In the genomic region with DNA sequence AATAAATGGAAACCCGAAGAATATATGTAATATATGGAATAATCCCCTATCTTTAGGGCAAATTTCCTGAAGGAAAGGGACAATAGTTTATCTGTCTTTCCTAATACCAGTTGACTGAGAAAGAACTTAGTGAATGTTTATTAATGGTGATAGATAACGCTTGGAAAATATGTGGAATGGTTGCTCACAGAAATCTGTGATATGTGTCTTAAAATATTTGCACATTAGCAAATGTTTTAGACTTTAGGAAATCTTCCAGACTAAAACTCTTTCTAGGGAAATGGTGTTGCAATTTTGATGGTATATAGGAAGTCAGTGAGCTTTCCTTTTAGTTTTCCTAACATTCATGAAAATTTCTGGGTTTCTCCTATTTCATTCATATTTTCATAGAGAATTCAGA, we compare ENCODE assay signal across 20 cellular contexts.
A peak's percentile ranks its signal among the peaks of the same experiment; 100 is the strongest.
DNase-seq lines count a peak whose midpoint lies in the region; ATAC-seq and TF ChIP-seq lines count a peak whose summit lies in the region.
"Had no signal": no experiment of that assay in that cellular context is flagged by ENCODE, and none has a peak within 500 bp of the region (broad histone marks: within the 10 kb centered on the region; RNA-seq: fewer than 3 reads in every experiment).

No MANE protein-coding gene starts in this region.

- H3K9me2 ChIP-seq in hepatocyte (replicated peaks; ENCODE audit: insufficient read depth), result no peaks in the 10 kb centered on the region

- 32% methylated on average over 2 of the region's 2 CpGs for WGBS in right cardiac atrium
- 65% methylated on average over 2 of the region's 2 CpGs for WGBS in hepatocyte (ENCODE audit: low lambda C conversion rate, missing lambda C conversion rate)

- no peaks in the 10 kb centered on the region for H3K9me3 ChIP-seq in cardiac muscle cell (ENCODE audit: low read depth)
- no peaks in the 10 kb centered on the region for H3K9me3 ChIP-seq in right cardiac atrium (ENCODE audit: control insufficient read depth, low read length)
- H3K9me3 ChIP-seq in adipocyte (ENCODE audit: control insufficient read depth, low read length), result no peaks in the 10 kb centered on the region
- no peaks in the 10 kb centered on the region for H3K9me3 ChIP-seq in hepatocyte (ENCODE audit: low read depth)
- H3K9me3 ChIP-seq in CD8-positive, alpha-beta memory T cell (ENCODE audit: low read length), result no peaks in the 10 kb centered on the region
- H3K9me3 ChIP-seq: BLaER1, HAP-1 had no signal

- H2AFZ ChIP-seq in hepatocyte, result no peak overlapping the region

- CTCF ChIA-PET in CD8-positive, alpha-beta memory T cell (lab: Charles Lee), result no interaction called here

- no peaks in the 10 kb centered on the region for H3K4me1 Mint-ChIP-seq in CD8-positive, alpha-beta memory T cell

- intact Hi-C loops in right cardiac atrium (cut with DNase I), result no loop called here

- H3K36me3 Mint-ChIP-seq in CD8-positive, alpha-beta memory T cell, result no peaks in the 10 kb centered on the region
- H3K36me3 Mint-ChIP-seq: CD4-positive, CD25-positive, alpha-beta regulatory T cell; CD8-positive, alpha-beta T cell had no signal

- no peak overlapping the region for H3K4me2 ChIP-seq in hepatocyte
- H3K4me2 ChIP-seq: BLaER1 had no signal

- no peaks in the 10 kb centered on the region for H4K20me1 ChIP-seq in hepatocyte (ENCODE audit: insufficient read depth, poor library complexity, severe bottlenecking)
- H4K20me1 ChIP-seq: BLaER1 had no signal

- TF ChIP-seq CTCF in cardiac muscle cell (IDR thresholded peaks at IDR 0.05; ENCODE audit: low read depth, low read length) (no peak), hepatocyte (IDR thresholded peaks at IDR 0.05; ENCODE audit: poor library complexity) (no peak)

- H3K27ac ChIP-seq in cardiac muscle cell, result peak overlapping the region; percentile 67
- no peak overlapping the region for H3K27ac ChIP-seq in right cardiac atrium (ENCODE audit: low read length)
- peak overlapping the region; percentile 81 for H3K27ac ChIP-seq in hepatocyte
- no peak overlapping the region for H3K27ac ChIP-seq in CD8-positive, alpha-beta memory T cell (ENCODE audit: low read depth, low read length)
- H3K27ac ChIP-seq: 22Rv1, BLaER1, C4-2B had no signal

- H3K36me3 ChIP-seq in cardiac muscle cell (no peaks in the 10 kb centered on the region), adipocyte (ENCODE audit: control insufficient read depth, insufficient read depth, low read length, severe bottlenecking) (no peaks in the 10 kb centered on the region), hepatocyte (replicated peaks; ENCODE audit: insufficient read depth, low read depth) (no peaks in the 10 kb centered on the region)
- H3K36me3 ChIP-seq in CD8-positive, alpha-beta memory T cell (ENCODE audit: insufficient read depth, low read length), result no peaks in the 10 kb centered on the region
- H3K36me3 ChIP-seq: BLaER1, HAP-1 had no signal

- no peak overlapping the region for H3K4me3 Mint-ChIP-seq in CD8-positive, alpha-beta memory T cell
- H3K4me3 Mint-ChIP-seq: B cell; CD4-positive, CD25-positive, alpha-beta regulatory T cell; CD8-positive, alpha-beta T cell; HFFc6 had no signal

- H3K9ac ChIP-seq in adipocyte (ENCODE audit: low read length), result no peak overlapping the region
- H3K9ac ChIP-seq: BLaER1 had no signal

- no peak for DNase-seq in cardiac muscle cell (ENCODE audit: low read depth in 1 of 2, low spot score in 1 of 2)
- DNase-seq in right cardiac atrium, result no peak
- DNase-seq in adipocyte (ENCODE audit: low read depth), result no peak
- DNase-seq in hepatocyte (ENCODE audit: low spot score), result no peak
- no peak for DNase-seq in CD8-positive, alpha-beta memory T cell
- DNase-seq: CD4-positive, CD25-positive, alpha-beta regulatory T cell; CD8-positive, alpha-beta T cell; DMS 273 treated with DMSO at 0.1 percent for 48 hours; DMS79; EL; GDM1; GOT3; HFFc6 had no signal

- ATAC-seq in right cardiac atrium, result no peak
- no peak for ATAC-seq in GM21717 (IDR thresholded peaks at IDR 0.05; ENCODE audit: unreplicated experiment)
- ATAC-seq: CD8-positive, alpha-beta T cell; GM12878 had no signal

- H3K4me1 ChIP-seq in cardiac muscle cell (ENCODE audit: low read depth), result peaks cover 21% of the 10 kb centered on the region
- peaks cover 2% of the 10 kb centered on the region for H3K4me1 ChIP-seq in right cardiac atrium (ENCODE audit: control insufficient read depth, insufficient read depth, low read length)
- H3K4me1 ChIP-seq in adipocyte (ENCODE audit: control insufficient read depth, insufficient read depth, low read length), result peaks cover 10% of the 10 kb centered on the region
- peaks cover 12% of the 10 kb centered on the region for H3K4me1 ChIP-seq in hepatocyte (ENCODE audit: insufficient read depth)
- no peaks in the 10 kb centered on the region for H3K4me1 ChIP-seq in CD8-positive, alpha-beta memory T cell (ENCODE audit: insufficient read depth, low read length)
- H3K4me1 ChIP-seq: HAP-1 had no signal

- H3K9me3 Mint-ChIP-seq in CD8-positive, alpha-beta memory T cell, result no peaks in the 10 kb centered on the region
- H3K9me3 Mint-ChIP-seq: CD4-positive, CD25-positive, alpha-beta regulatory T cell; CD8-positive, alpha-beta T cell; HFFc6 had no signal

- no peaks in the 10 kb centered on the region for H3K79me2 ChIP-seq in hepatocyte

- H3K27ac Mint-ChIP-seq in CD8-positive, alpha-beta memory T cell, result no peak overlapping the region
- H3K27ac Mint-ChIP-seq: B cell; CD4-positive, CD25-positive, alpha-beta regulatory T cell; CD8-positive, alpha-beta T cell; HFFc6 had no signal

- H3K4me3 ChIP-seq in cardiac muscle cell (no peak overlapping the region), right cardiac atrium (ENCODE audit: low read length) (no peak overlapping the region), adipocyte (ENCODE audit: low read length) (peak overlapping the region; percentile 52), hepatocyte (no peak overlapping the region)
- no peak overlapping the region for H3K4me3 ChIP-seq in CD8-positive, alpha-beta memory T cell (ENCODE audit: low read length)
- H3K4me3 ChIP-seq: BLaER1, GM12878, HAP-1 had no signal

- peaks cover 6 to 16% of the 10 kb centered on the region in 2 donors for H3K27me3 Mint-ChIP-seq in CD8-positive, alpha-beta memory T cell
- H3K27me3 Mint-ChIP-seq: B cell; CD4-positive, CD25-positive, alpha-beta regulatory T cell had no signal

- POLR2A ChIA-PET in CD8-positive, alpha-beta memory T cell (lab: Charles Lee), result no interaction called here

- H3K27me3 ChIP-seq in cardiac muscle cell (no peaks in the 10 kb centered on the region), right cardiac atrium (ENCODE audit: control insufficient read depth, insufficient read depth) (no peaks in the 10 kb centered on the region), adipocyte (replicated peaks; ENCODE audit: control insufficient read depth, insufficient read depth, low read length) (no peaks in the 10 kb centered on the region), hepatocyte (no peaks in the 10 kb centered on the region)
- no peaks in the 10 kb centered on the region for H3K27me3 ChIP-seq in CD8-positive, alpha-beta memory T cell (ENCODE audit: insufficient read depth, low read length, poor library complexity, severe bottlenecking)
- H3K27me3 ChIP-seq: BLaER1 had no signal

Comparison
In these comparisons a context has a peak if more than half of its experiments do, and no peak if none do; other contexts are left out.
1. H3K27ac ChIP-seq: peak in cardiac muscle cell (single experiment) and hepatocyte (single experiment); none in right cardiac atrium (single experiment) and CD8-positive, alpha-beta memory T cell (single experiment).